Comparison of ENCODE assay signal across 2 cellular contexts in genomic region chr11:126415128-126415527, GRCh38.
TF ChIP-seq lines count a peak whose summit lies in the region.

No MANE protein-coding gene starts in this region.

TF ChIP-seq in IMR-90, 13 proteins besides CTCF, POLR2A, EP300 and RAD21:
- TF ChIP-seq USF2 (IDR thresholded peaks at IDR 0.05; ENCODE audit: low read depth, low read length) = no peak
- no peak for TF ChIP-seq CHD1 (IDR thresholded peaks at IDR 0.05; ENCODE audit: low read depth, low read length)
- no peak for TF ChIP-seq NFE2L2 (IDR thresholded peaks at IDR 0.05; ENCODE audit: low read depth, low read length)
- TF ChIP-seq RCOR1 (IDR thresholded peaks at IDR 0.05; ENCODE audit: insufficient replicate concordance, low read length) = no peak
- TF ChIP-seq MAFK (IDR thresholded peaks at IDR 0.05; ENCODE audit: low read depth, low read length) = no peak
- no peak for TF ChIP-seq FOS (IDR thresholded peaks at IDR 0.05; ENCODE audit: low read depth, low read length)
- no peak for TF ChIP-seq ELK1 (IDR thresholded peaks at IDR 0.05; ENCODE audit: borderline replicate concordance, low read depth, low read length)
- no peak for TF ChIP-seq SMC3 (IDR thresholded peaks at IDR 0.05; ENCODE audit: low read depth, low read length)
- no peak for TF ChIP-seq CEBPB (IDR thresholded peaks at IDR 0.05; ENCODE audit: low read depth, low read length)
- TF ChIP-seq BHLHE40 (IDR thresholded peaks at IDR 0.05; ENCODE audit: low read depth, low read length) = no peak
- TF ChIP-seq MAZ (IDR thresholded peaks at IDR 0.05; ENCODE audit: borderline replicate concordance, low read depth, low read length) = no peak
- no peak for TF ChIP-seq RFX5 (IDR thresholded peaks at IDR 0.05; ENCODE audit: low read depth, low read length)
- TF ChIP-seq MXI1 (IDR thresholded peaks at IDR 0.05; ENCODE audit: borderline replicate concordance, low read depth, low read length) = no peak

TF ChIP-seq in GM12891, 5 proteins besides CTCF, POLR2A, EP300 and RAD21:
- TF ChIP-seq POU2F2 (IDR thresholded peaks at IDR 0.05; ENCODE audit: low read depth, low read length) = no peak
- no peak for TF ChIP-seq TAF1 (IDR thresholded peaks at IDR 0.05; ENCODE audit: low read depth, low read length)
- no peak for TF ChIP-seq SPI1 (IDR thresholded peaks at IDR 0.05; ENCODE audit: low read depth, low read length)
- TF ChIP-seq PAX5 (IDR thresholded peaks at IDR 0.05; ENCODE audit: insufficient read depth, low read length, severe bottlenecking) = no peak
- TF ChIP-seq POLR2AphosphoS5 (IDR thresholded peaks at IDR 0.05; ENCODE audit: low read depth, low read length) = no peak
